Comparison of ENCODE assay signal across 29 cellular contexts in genomic region chr2:130786076-130786475, GRCh38. TPM values are rescaled to one million over a fixed set of nuclear protein-coding genes. Genes with fewer than 3 reads are reported as not detected.
DNase-seq lines count a peak whose midpoint lies in the region; ATAC-seq, FAIRE-seq and TF ChIP-seq lines count a peak whose summit lies in the region.
"Had no signal": no experiment of that assay in that cellular context is flagged by ENCODE, and none has a peak within 500 bp of the region (broad histone marks: within the 10 kb centered on the region; RNA-seq: fewer than 3 reads in every experiment).

No MANE protein-coding gene starts in this region.

- H3K9me3 ChIP-seq in esophagus muscularis mucosa = peaks cover 0 to 5% (median 0%) of the 10 kb centered on the region in 4 donors
- H3K9me3 ChIP-seq in pancreas = no peaks in the 10 kb centered on the region
- H3K9me3 ChIP-seq: BE2C, BLaER1 had no signal

- FAIRE-seq in pancreas (lab: Jason Lieb, UNC) = no peak
- FAIRE-seq: A204.1, GM12878, GM12892, GM18507 had no signal

- H3K27me3 ChIP-seq in esophagus muscularis mucosa (peaks cover 0 to 23% (median 0%) of the 10 kb centered on the region in 4 donors), pancreas (no peaks in the 10 kb centered on the region)
- H3K27me3 ChIP-seq: BE2C, BLaER1 had no signal

- no peaks in the 10 kb centered on the region for H3K4me1 ChIP-seq in esophagus muscularis mucosa
- H3K4me1 ChIP-seq in pancreas = peaks cover 0 to 7% (median 4%) of the 10 kb centered on the region in 3 donors
- H3K4me1 ChIP-seq: BE2C, BLaER1 had no signal

- TF ChIP-seq EP300 in esophagus muscularis mucosa (IDR thresholded peaks at IDR 0.05) = no peak

- TF ChIP-seq CTCF in esophagus muscularis mucosa (IDR thresholded peaks at IDR 0.05) (no peak), pancreas (IDR thresholded peaks at IDR 0.05) (no peak)

- DNase-seq in esophagus muscularis mucosa (ENCODE audit: extremely low spot score) (peak; percentile 70), pancreas (no peak)
- no peak for DNase-seq in activated T-cell treated with anti-CD3 and anti-CD28 coated beads, Interleukin-2, amount 50 U/mL, for 1 hour
- DNase-seq: 8988T; ACHN; BE2C; C1 segment of cervical spinal cord; CD4-positive, alpha-beta memory T cell; CD4-positive, CD25-positive, alpha-beta regulatory T cell; CD8-positive, alpha-beta memory T cell; COR-L47; DMS153; DMS53; DMS79; DND-41; EL; GDM1 had no signal

- WGBS in esophagus muscularis mucosa = 92% methylated on average over 5 of the region's 6 CpGs
- WGBS in pancreas, 2 donors = 79 to 86% methylated on average over 6 of the region's 6 CpGs

- H3K36me3 ChIP-seq in esophagus muscularis mucosa (no peaks in the 10 kb centered on the region), pancreas (no peaks in the 10 kb centered on the region)
- H3K36me3 ChIP-seq: BE2C, BLaER1 had no signal

- intact Hi-C loops in esophagus muscularis mucosa (cut with DNase I) = no loop called here
- intact Hi-C loops in pancreas (cut with DNase I) = no loop called here

- TF ChIP-seq POLR2A in esophagus muscularis mucosa (IDR thresholded peaks at IDR 0.05; ENCODE audit: low read depth) = no peak

- no peak overlapping the region for H3K27ac ChIP-seq in esophagus muscularis mucosa (replicated peaks in 1 of 4)
- peak overlapping the region; percentile 65 to 90 (median 68) for H3K27ac ChIP-seq in pancreas
- H3K27ac ChIP-seq: BLaER1 had no signal

- no peak overlapping the region for H3K4me3 ChIP-seq in esophagus muscularis mucosa
- no peak overlapping the region for H3K4me3 ChIP-seq in pancreas
- H3K4me3 ChIP-seq: BLaER1, GM12878 had no signal

- no peak for ATAC-seq in pancreas
- ATAC-seq in HG03571 (IDR thresholded peaks at IDR 0.05; ENCODE audit: unreplicated experiment) = no peak
- no peak for ATAC-seq in HG02763 (IDR thresholded peaks at IDR 0.05; ENCODE audit: unreplicated experiment)
- ATAC-seq: GM12878 had no signal

RNA-seq across cellular contexts. Expression of gene AMER3, which starts 30.7 kb away (rescaled TPM):
- total RNA-seq in esophagus muscularis mucosa = under 1 TPM in 1 of 4 donors, not detected in 3; 0.06 TPM
- total RNA-seq in pancreas = 1 to 10 TPM in 1 of 6 donors, under 1 TPM in 5; 0.25 to 1.6 (median 0.51) TPM
- 1 to 10 TPM in 1 of 2 donors, under 1 TPM in 1; 0.99 to 2.1 TPM for polyA plus RNA-seq in pancreas
- total RNA-seq: A673; CD4-positive, alpha-beta memory T cell; CD4-positive, CD25-positive, alpha-beta regulatory T cell; CD8-positive, alpha-beta memory T cell; Daoy; G401; GM12878 had no signal
- polyA plus RNA-seq: AG04450; CD14-positive monocyte; CD4-positive, alpha-beta memory T cell; CD4-positive, CD25-positive, alpha-beta regulatory T cell; CD8-positive, alpha-beta memory T cell; GM12878 had no signal

RNA-seq across cellular contexts. Expression of gene ARHGEF4, which starts 50.6 kb away (rescaled TPM):
- total RNA-seq in esophagus muscularis mucosa (10 to 100 TPM; 23.7 to 51.5 (median 37.1) TPM), pancreas (10 to 100 TPM; 16.3 to 24.1 (median 18.5) TPM)
- polyA plus RNA-seq in pancreas = 10 to 100 TPM; 31.6 to 58.2 TPM
- polyA plus RNA-seq: CD14-positive monocyte had no signal

RNA-seq across cellular contexts. Expression of gene GPR148, which starts 57.2 kb away (rescaled TPM):
- total RNA-seq in esophagus muscularis mucosa (not detected), pancreas (under 1 TPM; 0.14 to 0.52 (median 0.22) TPM)
- polyA plus RNA-seq in pancreas = 1 to 10 TPM in 1 of 2 donors, under 1 TPM in 1; 0.61 to 1.2 TPM
- total RNA-seq: A673; CD4-positive, alpha-beta memory T cell; CD4-positive, CD25-positive, alpha-beta regulatory T cell; CD8-positive, alpha-beta memory T cell; Daoy; G401; GM12878 had no signal
- polyA plus RNA-seq: AG04450; CD14-positive monocyte; CD4-positive, alpha-beta memory T cell; CD4-positive, CD25-positive, alpha-beta regulatory T cell; CD8-positive, alpha-beta memory T cell; GM12878 had no signal

Comparison
In these comparisons a context has a peak if more than half of its experiments do, and no peak if none do; other contexts are left out.
1. H3K27ac ChIP-seq: peak in pancreas (4 of 4); none in esophagus muscularis mucosa (0 of 4).